6 cellular contexts compared by ENCODE assay signal in the genomic region with DNA sequence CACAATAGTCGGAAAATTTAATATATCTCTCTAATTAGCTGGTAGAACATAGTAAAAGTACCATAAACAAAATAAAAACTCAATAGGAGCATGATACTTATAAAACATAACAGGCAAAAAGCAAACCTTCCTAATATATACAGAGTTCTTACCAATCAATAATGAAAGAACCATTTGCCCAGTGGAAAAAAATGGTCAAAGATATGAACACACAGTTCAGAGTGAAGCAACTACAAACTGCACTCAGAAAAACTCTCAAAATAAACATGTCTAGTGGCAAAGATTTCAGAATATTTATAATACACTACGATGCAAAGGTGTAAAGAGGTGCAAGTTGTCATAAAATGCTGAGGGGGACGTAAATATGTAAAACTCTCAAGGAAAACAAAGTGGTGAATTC.
"Had no signal": no experiment of that assay in that cellular context is flagged by ENCODE, and none has a peak within 500 bp of the region (broad histone marks: within the 10 kb centered on the region; RNA-seq: fewer than 3 reads in every experiment).

No MANE protein-coding gene starts in this region.

- H3K27ac Mint-ChIP-seq: IgD-negative memory B cell had no signal

- H3K27me3 Mint-ChIP-seq: IgD-negative memory B cell had no signal

- H3K36me3 Mint-ChIP-seq: IgD-negative memory B cell had no signal

- DNase-seq: IMR-90, KBM-7 had no signal

- H3K4me1 Mint-ChIP-seq: IgD-negative memory B cell had no signal

- H3K4me3 Mint-ChIP-seq: IgD-negative memory B cell had no signal

- H3K4me3 ChIP-seq: K562 had no signal

- ATAC-seq: HepG2, K562 had no signal

- H3K27ac ChIP-seq: HL-60 had no signal
